ENCODE assay signal across 8 cellular contexts in the genomic region with DNA sequence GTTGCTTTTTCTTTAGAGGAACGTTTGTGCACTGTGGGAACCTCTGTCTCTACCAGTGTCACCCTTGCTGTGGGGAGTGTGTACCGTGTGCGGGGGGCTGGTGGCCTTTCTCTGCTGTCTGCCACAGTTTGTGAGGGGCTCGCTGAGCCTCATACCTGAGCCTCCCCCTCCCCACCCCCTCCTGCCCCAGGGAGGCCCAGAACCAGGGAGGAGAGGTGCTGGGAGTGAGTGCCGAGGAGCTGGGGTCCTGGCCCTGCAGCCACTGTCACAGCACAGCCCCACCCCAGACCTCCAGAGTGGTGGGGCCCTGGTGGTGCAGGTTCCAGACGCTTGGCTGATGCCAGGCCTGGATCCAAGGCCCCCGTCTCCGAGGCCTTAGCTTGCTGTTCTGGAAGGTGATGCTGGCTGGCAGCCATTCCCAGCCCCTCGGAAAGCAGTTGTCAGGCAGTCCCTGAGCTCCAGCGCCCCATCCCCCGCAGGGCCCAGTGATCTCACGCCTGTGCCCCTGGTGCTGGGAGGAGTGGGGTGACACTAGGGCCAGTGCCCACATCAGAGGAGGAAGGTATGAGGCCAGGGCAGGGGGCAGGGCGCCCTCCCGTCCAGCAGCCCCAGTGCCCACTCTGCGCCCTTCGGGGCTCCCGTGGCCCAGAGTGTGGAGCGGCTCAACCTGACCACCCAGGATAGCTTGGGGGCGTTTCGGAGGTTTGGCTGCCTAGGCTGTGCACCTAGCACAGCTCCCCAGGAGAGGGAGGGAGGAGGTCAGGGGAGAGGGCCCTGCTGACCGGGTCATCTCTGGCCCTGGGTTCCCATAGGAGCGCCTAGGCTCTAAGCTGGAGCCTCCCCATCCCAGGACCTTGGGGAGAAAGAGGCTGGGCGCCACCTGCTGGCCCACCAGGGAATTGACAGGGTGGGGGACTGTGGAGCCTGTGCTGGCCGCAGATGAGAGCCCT. TPM values are rescaled to one million over a fixed set of nuclear protein-coding genes. Genes with fewer than 3 reads are reported as not detected.
DNase-seq lines count a peak whose midpoint lies in the region; ATAC-seq and TF ChIP-seq lines count a peak whose summit lies in the region.

No MANE protein-coding gene starts in this region.

- H3K4me3 ChIP-seq in BLaER1 treated with 17β-estradiol and CSF1 and Interleukin-3, amounts not matched to agents 10 nM and 100 nM, result no peak overlapping the region
- H3K4me3 ChIP-seq in HAP-1, result no peak overlapping the region
- H3K4me3 ChIP-seq in mucosa of descending colon, result no peak overlapping the region
- no peak overlapping the region for H3K4me3 ChIP-seq in upper lobe of right lung

- ATAC-seq in activated B cell treated with CpG ODN at 0.5 μM for 24 hours (ENCODE audit: low read depth) (peak; percentile 63), mucosa of descending colon (peak; percentile 85), upper lobe of right lung (peak; percentile 80), GM18505 (IDR thresholded peaks at IDR 0.05; ENCODE audit: unreplicated experiment) (no peak), HG03571 (IDR thresholded peaks at IDR 0.05; ENCODE audit: unreplicated experiment) (no peak)

- POLR2A ChIA-PET in activated B cell treated with CpG ODN at 0.5 μM for 24 hours (lab: Charles Lee), result interaction anchor here (1.3 kb wide), 1 partner anchor 9 kb away, joined by 3 read pairs; no protein-coding TSS in a partner anchor

- no peaks in the 10 kb centered on the region for H3K9me3 Mint-ChIP-seq in activated B cell treated with CpG ODN at 0.5 μM for 24 hours

- TF ChIP-seq POLR2A in GM18505 (IDR thresholded peaks at IDR 0.05; ENCODE audit: borderline replicate concordance, extremely low read depth, insufficient read depth, insufficient read length), result no peak

- in situ Hi-C loops in HAP-1 (cut with MboI; ENCODE audit: low sequenced_read_pairs), result loop anchor here (5.0 to 10.0 kb wide), 2 partner anchors 119 to 418 kb away; no protein-coding TSS in a partner anchor

- TF ChIP-seq CTCF in activated B cell treated with CpG ODN at 0.5 μM for 24 hours (IDR thresholded peaks at IDR 0.05) (no peak), mucosa of descending colon (IDR thresholded peaks at IDR 0.05) (peak; percentile 69), upper lobe of right lung (IDR thresholded peaks at IDR 0.05) (peak; percentile 71)

- no peaks in the 10 kb centered on the region for H3K27me3 Mint-ChIP-seq in activated B cell treated with CpG ODN at 0.5 μM for 24 hours

- H3K27ac Mint-ChIP-seq in activated B cell treated with CpG ODN at 0.5 μM for 24 hours, result no peak overlapping the region

- DNase-seq in HAP-1 (ENCODE audit: low spot score in 2 of 2), result peak; percentile 3 to 77
- peak; percentile 47 for DNase-seq in activated B cell treated with CpG ODN at 0.5 μM for 24 hours
- DNase-seq in ecto neural progenitor cell (ENCODE audit: low spot score), result peak; percentile 79
- peak; percentile 60 to 81 (median 64) for DNase-seq in mucosa of descending colon
- DNase-seq in upper lobe of right lung, result peak; percentile 81

- H3K4me1 ChIP-seq in BLaER1 treated with 17β-estradiol and CSF1 and Interleukin-3, amounts not matched to agents 10 nM and 100 nM, result peaks cover 74 to 96% (median 86%) of the 10 kb centered on the region in 10 experiments
- H3K4me1 ChIP-seq in HAP-1 (no peaks in the 10 kb centered on the region), mucosa of descending colon (ENCODE audit: low read depth) (peaks cover 7% of the 10 kb centered on the region), upper lobe of right lung (no peaks in the 10 kb centered on the region)

- H3K4me3 Mint-ChIP-seq in activated B cell treated with CpG ODN at 0.5 μM for 24 hours, result no peak overlapping the region

- H3K4me1 Mint-ChIP-seq in activated B cell treated with CpG ODN at 0.5 μM for 24 hours, result peaks cover 8% of the 10 kb centered on the region

- CTCF ChIA-PET in activated B cell treated with CpG ODN at 0.5 μM for 24 hours (lab: Charles Lee), result interaction anchor here (0.8 to 3.5 kb wide), 5 partner anchors 10 to 400 kb away, joined by 3 to 18 read pairs (median 4); a partner anchor contains a TSS

- no peaks in the 10 kb centered on the region for H3K36me3 Mint-ChIP-seq in activated B cell treated with CpG ODN at 0.5 μM for 24 hours (ENCODE audit: low read depth)

- intact Hi-C loops in activated B cell treated with CpG ODN at 0.5 μM for 24 hours (cut with micrococcal nuclease) (loop anchor here (2.0 to 10.0 kb wide), 2 partner anchors 115 to 181 kb away; no protein-coding TSS in a partner anchor), mucosa of descending colon (cut with DNase I, micrococcal nuclease) (loop anchor here (5.0 to 10.0 kb wide), 2 partner anchors 398 to 401 kb away; a partner anchor contains a TSS), upper lobe of right lung (cut with DNase I) (no loop called here)

- H3K9me3 ChIP-seq in BLaER1 treated with 17β-estradiol and CSF1 and Interleukin-3, amounts not matched to agents 10 nM and 100 nM (replicated peaks in 1 of 11), result no peaks in the 10 kb centered on the region
- H3K9me3 ChIP-seq in HAP-1 (no peaks in the 10 kb centered on the region), mucosa of descending colon (no peaks in the 10 kb centered on the region), upper lobe of right lung (no peaks in the 10 kb centered on the region)

- peak overlapping the region in 3 of 11 experiments; percentile 24 to 44 (median 31); a peak in 3 of 22 replicates for H3K9ac ChIP-seq in BLaER1 treated with 17β-estradiol and CSF1 and Interleukin-3, amounts not matched to agents 10 nM and 100 nM

- peak overlapping the region; percentile 2 to 96 (median 31); a peak in 16 of 22 replicates for H3K4me2 ChIP-seq in BLaER1 treated with 17β-estradiol and CSF1 and Interleukin-3, amounts not matched to agents 10 nM and 100 nM

- peaks cover 3 to 28% (median 13%) of the 10 kb centered on the region in 11 experiments; a peak in 15 of 22 replicates for H4K20me1 ChIP-seq in BLaER1 treated with 17β-estradiol and CSF1 and Interleukin-3, amounts not matched to agents 10 nM and 100 nM

- no peaks in the 10 kb centered on the region; a peak in 1 of 22 replicates for H3K36me3 ChIP-seq in BLaER1 treated with 17β-estradiol and CSF1 and Interleukin-3, amounts not matched to agents 10 nM and 100 nM
- H3K36me3 ChIP-seq in HAP-1 (replicated peaks), result no peaks in the 10 kb centered on the region
- no peaks in the 10 kb centered on the region for H3K36me3 ChIP-seq in mucosa of descending colon (ENCODE audit: low read depth)
- no peaks in the 10 kb centered on the region for H3K36me3 ChIP-seq in upper lobe of right lung

- H3K27ac ChIP-seq in BLaER1 treated with 17β-estradiol and CSF1 and Interleukin-3, amounts not matched to agents 10 nM and 100 nM, result peak overlapping the region in 6 of 11 experiments; percentile 10 to 78 (median 46); a peak in 10 of 22 replicates
- no peak overlapping the region for H3K27ac ChIP-seq in upper lobe of right lung

- H3K27me3 ChIP-seq in BLaER1 treated with 17β-estradiol and CSF1 and Interleukin-3, amounts not matched to agents 10 nM and 100 nM, result no peaks in the 10 kb centered on the region
- H3K27me3 ChIP-seq in HAP-1 (ENCODE audit: low read depth) (no peaks in the 10 kb centered on the region), upper lobe of right lung (no peaks in the 10 kb centered on the region)

RNA-seq across cellular contexts. Expression of a gene that starts 53.0 kb away (rescaled TPM):
- 0.38 TPM in 1 of 2 replicates, not detected in the other for total RNA-seq in activated B cell treated with CpG ODN at 0.5 μM for 24 hours
- 1 to 10 TPM in 1 of 3 donors, not detected in 2; 1.2 TPM for total RNA-seq in mucosa of descending colon
- 9.5 TPM for total RNA-seq in upper lobe of right lung

Comparison
In these comparisons a context has a peak if more than half of its experiments do, and no peak if none do; other contexts are left out.
1. ATAC-seq: peak in activated B cell treated with CpG ODN at 0.5 μM for 24 hours (single experiment), mucosa of descending colon (single experiment) and upper lobe of right lung (single experiment); none in GM18505 (single experiment) and HG03571 (single experiment).
2. Peak in every context shown above with its lines, with median percentiles within 50 percentile points of each other: DNase-seq.